ENCODE assay signal across 9 cellular contexts in the genomic region with DNA sequence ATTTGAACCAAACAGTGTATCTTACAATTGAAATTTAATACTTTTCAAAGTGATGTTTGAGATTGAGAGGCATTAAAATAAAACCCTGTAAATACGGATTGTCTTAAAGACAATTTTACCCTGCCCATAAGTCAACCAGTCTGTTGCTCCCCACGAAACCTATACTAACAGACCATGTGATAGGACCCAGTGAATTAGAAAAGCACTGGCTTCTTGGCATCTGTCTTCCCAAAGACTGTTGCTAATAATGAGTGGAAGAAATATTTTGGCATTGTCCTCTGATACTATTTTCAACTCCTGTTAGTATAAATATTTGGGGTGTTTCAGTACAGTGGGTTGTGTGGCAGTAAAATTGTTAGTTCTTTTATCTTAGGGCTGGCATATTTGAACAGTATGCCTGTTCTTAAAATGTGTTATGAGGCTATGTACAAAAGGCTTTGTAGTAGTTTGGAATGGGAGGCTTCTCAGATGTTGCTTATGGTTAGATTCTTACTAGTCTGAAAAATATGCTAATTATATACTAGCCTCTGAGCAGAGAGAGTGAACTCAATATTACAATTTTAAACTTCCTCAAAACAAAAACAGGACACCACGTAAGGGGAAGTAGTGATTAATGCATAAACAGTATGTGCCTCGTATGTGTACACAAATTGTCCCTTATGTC.
DNase-seq lines count a peak whose midpoint lies in the region; ATAC-seq and TF ChIP-seq lines count a peak whose summit lies in the region.
"Had no signal": no experiment of that assay in that cellular context is flagged by ENCODE, and none has a peak within 500 bp of the region (broad histone marks: within the 10 kb centered on the region; RNA-seq: fewer than 3 reads in every experiment).

No MANE protein-coding gene starts in this region.

- H3K27ac ChIP-seq in C4-2B: peak overlapping the region; percentile 91
- peak overlapping the region in 7 of 10 donors; percentile 25 to 82 (median 62) for H3K27ac ChIP-seq in heart right ventricle

- peaks cover 45% of the 10 kb centered on the region for H3K36me3 Mint-ChIP-seq in activated T-helper 1 cell treated with anti-CD3 and anti-CD28 coated beads, Interleukin-12 subunit alpha, Interleukin-12 subunit beta, Interleukin-2, Interleukin-4 antibody, amounts not matched to agents 30 ng/mL and 10 ng/mL and 1 ng/mL, durations not matched to agents 14 hours and 24 hours and 36 hours (ENCODE audit: low read depth)

- peaks cover 4 to 58% (median 50%) of the 10 kb centered on the region in 9 donors for H3K4me1 ChIP-seq in heart right ventricle

- H3K27ac Mint-ChIP-seq in activated T-helper 1 cell treated with anti-CD3 and anti-CD28 coated beads, Interleukin-12 subunit alpha, Interleukin-12 subunit beta, Interleukin-2, Interleukin-4 antibody, amounts not matched to agents 30 ng/mL and 10 ng/mL and 1 ng/mL, durations not matched to agents 14 hours and 24 hours and 36 hours: no peak overlapping the region

- H3K27me3 ChIP-seq in heart right ventricle: no peaks in the 10 kb centered on the region

- peaks cover 2% of the 10 kb centered on the region for H3K9me3 Mint-ChIP-seq in activated T-helper 1 cell treated with anti-CD3 and anti-CD28 coated beads, Interleukin-12 subunit alpha, Interleukin-12 subunit beta, Interleukin-2, Interleukin-4 antibody, amounts not matched to agents 30 ng/mL and 10 ng/mL and 1 ng/mL, durations not matched to agents 14 hours and 24 hours and 36 hours

- no peak overlapping the region for H3K4me3 ChIP-seq in heart right ventricle

- DNase-seq in heart right ventricle (no peak), NCI-H1105 treated with DMSO at 0.1 percent for 48 hours (lab: John Stamatoyannopoulos, UW) (no peak), DMS153 (lab: John Stamatoyannopoulos, UW) (no peak)
- no peak for DNase-seq in activated T-helper 1 cell treated with anti-CD3 and anti-CD28 coated beads, Interleukin-12 subunit alpha, Interleukin-12 subunit beta, Interleukin-2, Interleukin-4 antibody, amounts not matched to agents 30 ng/mL and 10 ng/mL and 1 ng/mL, durations not matched to agents 14 hours and 24 hours and 36 hours (ENCODE audit: low spot score)
- DNase-seq in activated T-cell treated with anti-CD3 and anti-CD28 coated beads, Interleukin-2, amount 50 U/mL, for 1 hour: no peak
- DNase-seq: right cardiac atrium had no signal

- H3K4me1 Mint-ChIP-seq in activated T-helper 1 cell treated with anti-CD3 and anti-CD28 coated beads, Interleukin-12 subunit alpha, Interleukin-12 subunit beta, Interleukin-2, Interleukin-4 antibody, amounts not matched to agents 30 ng/mL and 10 ng/mL and 1 ng/mL, durations not matched to agents 14 hours and 24 hours and 36 hours (ENCODE audit: low read depth): peaks cover 56% of the 10 kb centered on the region

- TF ChIP-seq CTCF in C4-2B (conservative IDR thresholded peaks at IDR 0.05) (no peak), heart right ventricle (IDR thresholded peaks at IDR 0.05) (no peak)

- H3K9me3 ChIP-seq in heart right ventricle: no peaks in the 10 kb centered on the region

- intact Hi-C loops in heart right ventricle (cut with DNase I): no loop called here
- intact Hi-C loops in activated T-helper 1 cell treated with anti-CD3 and anti-CD28 coated beads, Interleukin-12 subunit alpha, Interleukin-12 subunit beta, Interleukin-2, Interleukin-4 antibody, amounts not matched to agents 30 ng/mL and 10 ng/mL and 1 ng/mL, durations not matched to agents 14 hours and 24 hours and 36 hours (cut with micrococcal nuclease): no loop called here

- peaks cover 0 to 18% (median 0%) of the 10 kb centered on the region in 9 donors for H3K36me3 ChIP-seq in heart right ventricle

- 47 to 56% methylated on average over 4 of the region's 4 CpGs for WGBS in heart right ventricle, 2 donors

- H3K4me3 Mint-ChIP-seq in activated T-helper 1 cell treated with anti-CD3 and anti-CD28 coated beads, Interleukin-12 subunit alpha, Interleukin-12 subunit beta, Interleukin-2, Interleukin-4 antibody, amounts not matched to agents 30 ng/mL and 10 ng/mL and 1 ng/mL, durations not matched to agents 14 hours and 24 hours and 36 hours: no peak overlapping the region

- H3K27me3 Mint-ChIP-seq in activated T-helper 1 cell treated with anti-CD3 and anti-CD28 coated beads, Interleukin-12 subunit alpha, Interleukin-12 subunit beta, Interleukin-2, Interleukin-4 antibody, amounts not matched to agents 30 ng/mL and 10 ng/mL and 1 ng/mL, durations not matched to agents 14 hours and 24 hours and 36 hours (ENCODE audit: insufficient read depth): no peaks in the 10 kb centered on the region

- ATAC-seq in GM19455 (IDR thresholded peaks at IDR 0.05; ENCODE audit: unreplicated experiment): peak; percentile 55
- ATAC-seq in HG03558 (IDR thresholded peaks at IDR 0.05; ENCODE audit: extremely low read depth, unreplicated experiment): peak; percentile 43
- peak in 6 of 8 donors; percentile 13 to 57 (median 39) for ATAC-seq in heart right ventricle
